17 cellular contexts compared by ENCODE assay signal in the genomic region with DNA sequence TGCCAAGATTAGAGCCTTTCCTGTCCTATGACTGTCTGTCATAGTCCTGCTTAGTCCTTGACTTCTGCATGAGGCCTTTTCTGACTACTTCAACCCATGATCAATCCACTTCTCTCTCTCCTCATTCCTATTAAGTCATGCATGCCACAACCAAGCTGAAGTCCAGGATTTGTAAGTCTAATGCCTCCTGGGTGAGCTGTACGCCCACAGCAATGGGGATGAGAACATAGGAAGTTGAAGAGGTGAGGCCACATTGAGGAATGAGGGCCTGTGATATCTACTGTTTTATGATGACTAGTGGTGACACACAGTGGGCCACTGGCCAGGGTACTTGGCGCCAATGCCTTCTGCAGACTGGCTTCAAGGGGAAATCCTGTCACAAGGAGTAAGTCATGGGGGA.
A peak's percentile ranks its signal among the peaks of the same experiment; 100 is the strongest.
DNase-seq lines count a peak whose midpoint lies in the region; ATAC-seq lines count a peak whose summit lies in the region.
"Had no signal": no experiment of that assay in that cellular context is flagged by ENCODE, and none has a peak within 500 bp of the region (broad histone marks: within the 10 kb centered on the region; RNA-seq: fewer than 3 reads in every experiment).

No MANE protein-coding gene starts in this region.

- peaks cover 6% of the 10 kb centered on the region for H3K4me1 Mint-ChIP-seq in stimulated activated effector memory CD8-positive, alpha-beta T cell treated with anti-CD3 and anti-CD28 coated beads, Interleukin-12 subunit alpha, Interleukin-12 subunit beta, amount 100 ng/mL, for 72 hours
- H3K4me1 Mint-ChIP-seq: activated naive CD8-positive, alpha-beta T cell treated with anti-CD3 and anti-CD28 coated beads, Interleukin-2, amount 50 U/mL, for 24 hours; naive B cell had no signal

- peak; percentile 46 for ATAC-seq in stimulated activated effector memory CD8-positive, alpha-beta T cell treated with anti-CD3 and anti-CD28 coated beads, Interleukin-12 subunit alpha, Interleukin-12 subunit beta, amount 100 ng/mL, for 72 hours
- ATAC-seq in GM19035 (IDR thresholded peaks at IDR 0.05; ENCODE audit: unreplicated experiment) = no peak
- ATAC-seq: activated naive CD8-positive, alpha-beta T cell treated with anti-CD3 and anti-CD28 coated beads, Interleukin-2, amount 50 U/mL, for 24 hours; stimulated activated memory B cell treated with anti-CD40 and anti-IgM and Interleukin-4, amounts not matched to agents 10 μg/mL and 1 μg/mL and 100 μg/mL, for 72 hours had no signal

- no peaks in the 10 kb centered on the region for H3K9me3 Mint-ChIP-seq in stimulated activated effector memory CD8-positive, alpha-beta T cell treated with anti-CD3 and anti-CD28 coated beads, Interleukin-12 subunit alpha, Interleukin-12 subunit beta, amount 100 ng/mL, for 72 hours
- H3K9me3 Mint-ChIP-seq: activated naive CD8-positive, alpha-beta T cell treated with anti-CD3 and anti-CD28 coated beads, Interleukin-2, amount 50 U/mL, for 24 hours; dendritic cell treated with granulocyte-macrophage colony-stimulating factor and Interleukin-4, amounts not matched to agents 40 ng/mL and 50 ng/mL, for 4 days had no signal

- DNase-seq in GM03348 (ENCODE audit: low spot score) (peak; percentile 56), RPMI7951 (ENCODE audit: low read depth) (peak; percentile 89), fibroblast of gingiva (ENCODE audit: low read depth) (peak; percentile 70), NCI-H345 (lab: John Stamatoyannopoulos, UW) (no peak), foreskin melanocyte (no peak)
- DNase-seq in stimulated activated effector memory CD8-positive, alpha-beta T cell treated with anti-CD3 and anti-CD28 coated beads, Interleukin-12 subunit alpha, Interleukin-12 subunit beta, amount 100 ng/mL, for 72 hours (ENCODE audit: low spot score in 2 of 2) = no peak
- DNase-seq: activated CD4-positive, alpha-beta T cell treated with anti-CD3 and anti-CD28 coated beads for 1 hour; activated naive CD8-positive, alpha-beta T cell treated with anti-CD3 and anti-CD28 coated beads, Interleukin-2, amount 50 U/mL, for 24 hours; activated T-cell treated with anti-CD3 and anti-CD28 coated beads for 4 hours; naive B cell; NCI-H1105; NCI-H446 treated with DMSO at 0.1 percent for 48 hours; retina; stimulated activated CD4-positive, alpha-beta T cell treated with anti-CD3 and anti-CD28 coated beads, Interleukin-4, amount 100 ng/mL, for 1 hour had no signal

- H3K4me3 Mint-ChIP-seq in stimulated activated effector memory CD8-positive, alpha-beta T cell treated with anti-CD3 and anti-CD28 coated beads, Interleukin-12 subunit alpha, Interleukin-12 subunit beta, amount 100 ng/mL, for 72 hours = no peak overlapping the region
- H3K4me3 Mint-ChIP-seq: activated naive CD8-positive, alpha-beta T cell treated with anti-CD3 and anti-CD28 coated beads, Interleukin-2, amount 50 U/mL, for 24 hours; dendritic cell treated with granulocyte-macrophage colony-stimulating factor and Interleukin-4, amounts not matched to agents 40 ng/mL and 50 ng/mL, for 4 days; naive B cell; stimulated activated memory B cell treated with anti-CD40 and anti-IgM and Interleukin-4, amounts not matched to agents 10 μg/mL and 1 μg/mL and 100 μg/mL, for 72 hours had no signal

- no peak overlapping the region for H3K27ac Mint-ChIP-seq in stimulated activated effector memory CD8-positive, alpha-beta T cell treated with anti-CD3 and anti-CD28 coated beads, Interleukin-12 subunit alpha, Interleukin-12 subunit beta, amount 100 ng/mL, for 72 hours
- H3K27ac Mint-ChIP-seq: activated naive CD8-positive, alpha-beta T cell treated with anti-CD3 and anti-CD28 coated beads, Interleukin-2, amount 50 U/mL, for 24 hours; dendritic cell treated with granulocyte-macrophage colony-stimulating factor and Interleukin-4, amounts not matched to agents 40 ng/mL and 50 ng/mL, for 4 days; naive B cell; stimulated activated memory B cell treated with anti-CD40 and anti-IgM and Interleukin-4, amounts not matched to agents 10 μg/mL and 1 μg/mL and 100 μg/mL, for 72 hours had no signal

- H3K36me3 Mint-ChIP-seq in stimulated activated effector memory CD8-positive, alpha-beta T cell treated with anti-CD3 and anti-CD28 coated beads, Interleukin-12 subunit alpha, Interleukin-12 subunit beta, amount 100 ng/mL, for 72 hours = no peaks in the 10 kb centered on the region
- H3K36me3 Mint-ChIP-seq: naive B cell; stimulated activated memory B cell treated with anti-CD40 and anti-IgM and Interleukin-4, amounts not matched to agents 10 μg/mL and 1 μg/mL and 100 μg/mL, for 72 hours had no signal

Comparison
In these comparisons a context has a peak if more than half of its experiments do, and no peak if none do; other contexts are left out.
1. DNase-seq: peak in GM03348 (single experiment), RPMI7951 (single experiment) and fibroblast of gingiva (single experiment); none in stimulated activated effector memory CD8-positive, alpha-beta T cell treated with anti-CD3 and anti-CD28 coated beads, Interleukin-12 subunit alpha, Interleukin-12 subunit beta, amount 100 ng/mL, for 72 hours (0 of 2), NCI-H345 (single experiment) and foreskin melanocyte (single experiment).